ENCODE assay signal across 18 cellular contexts in the genomic region with DNA sequence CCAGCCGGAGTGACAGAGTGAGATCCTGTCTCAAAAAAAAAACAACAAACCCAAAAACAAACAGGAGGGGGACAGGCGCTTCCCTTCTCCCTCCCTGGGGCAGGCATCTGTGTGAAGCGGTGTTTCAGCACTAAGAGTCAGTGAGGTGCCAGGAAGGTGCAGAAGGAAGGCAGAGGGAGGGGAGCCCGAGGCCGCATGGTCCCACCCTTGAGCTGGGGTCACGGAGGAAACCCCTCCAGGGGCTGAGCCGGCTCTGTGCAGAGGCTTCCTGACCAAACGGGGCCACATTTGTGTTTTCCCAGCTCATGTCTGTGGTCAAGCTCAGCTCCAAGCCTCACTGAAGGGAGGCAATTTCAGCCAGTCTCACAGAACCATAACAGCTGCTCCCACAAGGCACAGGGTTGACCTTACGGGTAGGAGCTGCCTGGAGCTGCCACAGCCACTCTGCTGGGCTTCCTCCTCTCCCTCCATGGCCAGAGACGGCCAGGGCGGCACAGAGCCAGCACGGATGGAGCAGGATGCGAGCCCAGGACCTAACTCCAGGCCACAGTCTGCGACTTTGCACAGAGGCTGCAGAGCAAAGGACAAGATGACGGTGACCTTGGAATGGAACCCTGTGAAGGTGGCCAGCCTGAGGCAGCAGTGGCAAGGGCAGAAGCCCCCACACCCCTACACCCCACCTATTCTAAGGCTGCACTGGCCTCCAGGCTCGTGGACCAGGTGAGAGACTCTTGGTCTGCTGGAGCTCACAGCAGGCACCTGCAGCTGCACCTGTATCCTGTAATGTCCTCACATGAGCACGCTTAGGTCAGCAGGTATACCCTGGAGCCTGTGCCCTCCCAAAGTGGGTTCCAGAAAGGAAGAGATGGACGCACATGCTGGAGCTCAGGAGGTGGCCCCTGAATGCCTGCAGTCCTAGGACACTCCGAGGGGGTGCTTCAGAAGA. TPM values are rescaled to one million over a fixed set of nuclear protein-coding genes. Genes with fewer than 3 reads are reported as not detected.
"Had no signal": no experiment of that assay in that cellular context is flagged by ENCODE, and none has a peak within 500 bp of the region (broad histone marks: within the 10 kb centered on the region; RNA-seq: fewer than 3 reads in every experiment).

No MANE protein-coding gene starts in this region.

- FAIRE-seq: colon, endothelial cell of umbilical vein, pancreas had no signal

- DNase-seq: activated CD4-positive, alpha-beta memory T cell treated with anti-CD3 and anti-CD28 coated beads, Interleukin-2, amount 10 ng/mL, durations not matched to agents 7 days and 5 days; activated CD4-positive, alpha-beta T cell treated with anti-CD3 and anti-CD28 coated beads for 4 hours; activated effector memory CD4-positive, alpha-beta T cell treated with Interleukin-2 at 50 U/mL for 16 hours; activated naive CD4-positive, alpha-beta T cell treated with anti-CD3 and anti-CD28 coated beads, Interleukin-2, amount 50 U/mL, for 16 hours; activated T-cell treated with anti-CD3 and anti-CD28 coated beads, Interleukin-2, amount 50 U/mL, for 4 hours; esophagus squamous epithelium; kidney glomerular epithelial cell; mesendoderm; stimulated activated CD4-positive, alpha-beta T cell treated with anti-CD3 and anti-CD28 coated beads, Interleukin-15, amount 100 ng/mL, for 24 hours; stimulated activated CD4-positive, alpha-beta T cell treated with anti-CD3 and anti-CD28 coated beads, Interleukin-4, amount 100 ng/mL, for 24 hours; stimulated activated naive CD4-positive, alpha-beta T cell treated with Interleukin-2 at 50 U/mL for 16 hours; T-helper 17 cell; trophoblast cell had no signal

- H3K4me3 ChIP-seq: cardiac muscle cell, esophagus squamous epithelium, pancreas, suprapubic skin had no signal

- H3K27ac ChIP-seq: cardiac muscle cell, pancreas, suprapubic skin had no signal

- ATAC-seq: activated T-cell treated with anti-CD3 and anti-CD28 coated beads, Interleukin-2, amount 50 U/mL, for 4 hours; pancreas; T-helper 17 cell had no signal

- H3K4me1 ChIP-seq: pancreas had no signal

- H3K27me3 ChIP-seq: cardiac muscle cell, pancreas, suprapubic skin had no signal

- H3K9me3 ChIP-seq: esophagus squamous epithelium, pancreas, suprapubic skin had no signal

- H3K36me3 ChIP-seq: cardiac muscle cell, esophagus squamous epithelium, pancreas, suprapubic skin had no signal

RNA-seq across cellular contexts. Expression of a gene that starts 59.6 kb away (rescaled TPM):
- total RNA-seq: endothelial cell of umbilical vein had no signal
- polyA plus RNA-seq: endothelial cell of umbilical vein had no signal
